22 cellular contexts compared by ENCODE assay signal in genomic region chr22:30160926-30161546, GRCh38.
A peak's percentile ranks its signal among the peaks of the same experiment; 100 is the strongest.
DNase-seq lines count a peak whose midpoint lies in the region; ATAC-seq and TF ChIP-seq lines count a peak whose summit lies in the region.
"Had no signal": no experiment of that assay in that cellular context is flagged by ENCODE, and none has a peak within 500 bp of the region (broad histone marks: within the 10 kb centered on the region; RNA-seq: fewer than 3 reads in every experiment).

No MANE protein-coding gene starts in this region.

- H3K36me3 ChIP-seq in KOPT-K1 (ENCODE audit: insufficient read depth, low read length) = no peaks in the 10 kb centered on the region
- H3K36me3 ChIP-seq: adrenal gland, brain microvascular endothelial cell, esophagus squamous epithelium, gastroesophageal sphincter, neural progenitor cell, vagina had no signal

- DNase-seq in activated naive CD4-positive, alpha-beta T cell treated with anti-CD3 and anti-CD28 coated beads for 36 hours = no peak
- DNase-seq in activated naive CD4-positive, alpha-beta T cell treated with anti-CD3 and anti-CD28 coated beads, Interleukin-2, amount 50 U/mL, for 16 hours = no peak
- no peak for DNase-seq in activated CD4-positive, alpha-beta memory T cell treated with anti-CD3 and anti-CD28 coated beads, Interleukin-2, amount 10 ng/mL, durations not matched to agents 7 days and 5 days
- DNase-seq in osteocyte (ENCODE audit: extremely low spot score, unreplicated experiment) (no peak), NCI-H345 treated with DMSO at 0.1 percent for 48 hours (lab: John Stamatoyannopoulos, UW; ENCODE audit: unreplicated experiment) (no peak), hypothalamus (lab: John Stamatoyannopoulos, UW) (no peak)
- DNase-seq: activated CD4-positive, alpha-beta T cell treated with anti-CD3 and anti-CD28 coated beads, Interleukin-2, amount 50 U/mL, for 4 hours; activated T-cell treated with anti-CD3 and anti-CD28 coated beads, Interleukin-2, amount 50 U/mL, for 4 hours; adrenal gland; brain microvascular endothelial cell; C1 segment of cervical spinal cord; endodermal cell; esophagus squamous epithelium; mucosa of descending colon; NCI-H2171 treated with DMSO at 0.1 percent for 48 hours had no signal

- H3K27ac Mint-ChIP-seq in activated naive CD4-positive, alpha-beta T cell treated with anti-CD3 and anti-CD28 coated beads for 36 hours = peak overlapping the region; percentile 93
- H3K27ac Mint-ChIP-seq in activated CD4-positive, alpha-beta memory T cell treated with anti-CD3 and anti-CD28 coated beads, Interleukin-2, amount 10 ng/mL, durations not matched to agents 7 days and 5 days = peak overlapping the region; percentile 91
- peak overlapping the region; percentile 65 for H3K27ac Mint-ChIP-seq in osteocyte (ENCODE audit: unreplicated experiment)
- H3K27ac Mint-ChIP-seq: endodermal cell, IgD-negative memory B cell, neural progenitor cell, progenitor cell of endocrine pancreas had no signal

- no peak overlapping the region for H3K4me3 Mint-ChIP-seq in activated naive CD4-positive, alpha-beta T cell treated with anti-CD3 and anti-CD28 coated beads for 36 hours
- no peak overlapping the region for H3K4me3 Mint-ChIP-seq in activated CD4-positive, alpha-beta memory T cell treated with anti-CD3 and anti-CD28 coated beads, Interleukin-2, amount 10 ng/mL, durations not matched to agents 7 days and 5 days
- H3K4me3 Mint-ChIP-seq in osteocyte (ENCODE audit: unreplicated experiment) = no peak overlapping the region
- H3K4me3 Mint-ChIP-seq: activated T-cell treated with anti-CD3 and anti-CD28 coated beads, Interleukin-2, amount 50 U/mL, for 4 hours; endodermal cell; IgD-negative memory B cell; neural progenitor cell had no signal

- intact Hi-C loops in activated naive CD4-positive, alpha-beta T cell treated with anti-CD3 and anti-CD28 coated beads for 36 hours (cut with micrococcal nuclease) = loop anchor here (10.0 kb wide), 1 partner anchor 584 kb away; no protein-coding TSS in a partner anchor

- H3K36me3 Mint-ChIP-seq in activated naive CD4-positive, alpha-beta T cell treated with anti-CD3 and anti-CD28 coated beads for 36 hours (ENCODE audit: low read depth) = no peaks in the 10 kb centered on the region
- H3K36me3 Mint-ChIP-seq in activated CD4-positive, alpha-beta memory T cell treated with anti-CD3 and anti-CD28 coated beads, Interleukin-2, amount 10 ng/mL, durations not matched to agents 7 days and 5 days (ENCODE audit: low read depth) = peaks cover 4% of the 10 kb centered on the region
- H3K36me3 Mint-ChIP-seq in osteocyte (ENCODE audit: unreplicated experiment) = no peaks in the 10 kb centered on the region
- H3K36me3 Mint-ChIP-seq: IgD-negative memory B cell, neural progenitor cell had no signal

- peaks cover 59% of the 10 kb centered on the region for H3K4me1 Mint-ChIP-seq in activated naive CD4-positive, alpha-beta T cell treated with anti-CD3 and anti-CD28 coated beads for 36 hours (ENCODE audit: low read depth)
- peaks cover 62% of the 10 kb centered on the region for H3K4me1 Mint-ChIP-seq in activated CD4-positive, alpha-beta memory T cell treated with anti-CD3 and anti-CD28 coated beads, Interleukin-2, amount 10 ng/mL, durations not matched to agents 7 days and 5 days
- peaks cover 29% of the 10 kb centered on the region for H3K4me1 Mint-ChIP-seq in osteocyte (ENCODE audit: unreplicated experiment)
- H3K4me1 Mint-ChIP-seq: endodermal cell, IgD-negative memory B cell had no signal

- POLR2A ChIA-PET in activated CD4-positive, alpha-beta memory T cell treated with anti-CD3 and anti-CD28 coated beads, Interleukin-2, amount 10 ng/mL, durations not matched to agents 7 days and 5 days (lab: Charles Lee) = interaction anchor here (0.7 to 2.1 kb wide), 6 partner anchors 15 to 765 kb away, joined by 3 to 10 read pairs (median 4); no protein-coding TSS in a partner anchor

- no peak for TF ChIP-seq CTCF in osteocyte (IDR thresholded peaks at IDR 0.05)

- H3K9me3 Mint-ChIP-seq in activated naive CD4-positive, alpha-beta T cell treated with anti-CD3 and anti-CD28 coated beads for 36 hours = no peaks in the 10 kb centered on the region
- no peaks in the 10 kb centered on the region for H3K9me3 Mint-ChIP-seq in activated CD4-positive, alpha-beta memory T cell treated with anti-CD3 and anti-CD28 coated beads, Interleukin-2, amount 10 ng/mL, durations not matched to agents 7 days and 5 days
- H3K9me3 Mint-ChIP-seq in osteocyte (ENCODE audit: unreplicated experiment) = peaks cover 5% of the 10 kb centered on the region
- H3K9me3 Mint-ChIP-seq: activated T-cell treated with anti-CD3 and anti-CD28 coated beads, Interleukin-2, amount 50 U/mL, for 4 hours; endodermal cell; IgD-negative memory B cell; neural progenitor cell had no signal

- H3K9me3 ChIP-seq in KOPT-K1 (ENCODE audit: insufficient read depth, low read length, poor library complexity, severe bottlenecking) = no peaks in the 10 kb centered on the region
- H3K9me3 ChIP-seq: adrenal gland, esophagus squamous epithelium, gastroesophageal sphincter, mucosa of descending colon, vagina had no signal

- no peak for ATAC-seq in HG03520 (IDR thresholded peaks at IDR 0.05; ENCODE audit: unreplicated experiment)
- ATAC-seq: gastroesophageal sphincter, mucosa of descending colon had no signal

- no peaks in the 10 kb centered on the region for H3K27me3 Mint-ChIP-seq in activated naive CD4-positive, alpha-beta T cell treated with anti-CD3 and anti-CD28 coated beads for 36 hours (ENCODE audit: low read depth)
- H3K27me3 Mint-ChIP-seq in activated CD4-positive, alpha-beta memory T cell treated with anti-CD3 and anti-CD28 coated beads, Interleukin-2, amount 10 ng/mL, durations not matched to agents 7 days and 5 days = no peaks in the 10 kb centered on the region
- H3K27me3 Mint-ChIP-seq in osteocyte (ENCODE audit: unreplicated experiment) = no peaks in the 10 kb centered on the region

- peak overlapping the region; percentile 46 for H3K27ac ChIP-seq in KOPT-K1 (ENCODE audit: low read depth, low read length, poor library complexity, severe bottlenecking)
- H3K27ac ChIP-seq: adrenal gland, brain microvascular endothelial cell, esophagus squamous epithelium, gastroesophageal sphincter, neural progenitor cell, vagina had no signal

- CTCF ChIA-PET in activated naive CD4-positive, alpha-beta T cell treated with anti-CD3 and anti-CD28 coated beads for 36 hours (lab: Charles Lee) = interaction anchor here (0.6 to 0.7 kb wide), 4 partner anchors 20 to 127 kb away, joined by 3 to 4 read pairs (median 3); no protein-coding TSS in a partner anchor
- CTCF ChIA-PET in activated CD4-positive, alpha-beta memory T cell treated with anti-CD3 and anti-CD28 coated beads, Interleukin-2, amount 10 ng/mL, durations not matched to agents 7 days and 5 days (lab: Charles Lee) = interaction anchor here (0.7 to 1.5 kb wide), 5 partner anchors 15 to 55 kb away, joined by 3 to 4 read pairs (median 3); no protein-coding TSS in a partner anchor
